Comparison of ENCODE assay signal across 1 cellular context in genomic region chr14:20683896-20684661, GRCh38.
TF ChIP-seq lines count a peak whose summit lies in the region.

Gene RNASE4, plus strand, starts transcription at chr14:20684560. Its CDS starts 14,812 bp downstream, at chr14:20699372.

TF ChIP-seq in HepG2, 621 proteins besides CTCF, POLR2A, EP300 and RAD21 (continued from another document and continues in another):
- TF ChIP-seq MLX (CRISPR knock-in tag; IDR thresholded peaks at IDR 0.05) (no peak; the same call in 1 of the 2 replicates), ISX (CRISPR knock-in tag; conservative IDR thresholded peaks at IDR 0.05) (peak; percentile 71), ZNF34 (CRISPR knock-in tag; IDR thresholded peaks at IDR 0.05; ENCODE audit: borderline replicate concordance) (no peak), ZNF644 (CRISPR knock-in tag; IDR thresholded peaks at IDR 0.05; ENCODE audit: low read depth) (peak; percentile 10; the same call in 1 of the 2 replicates), MXD1 (CRISPR knock-in tag; IDR thresholded peaks at IDR 0.05) (peak; percentile 86), ZIK1 (CRISPR knock-in tag; IDR thresholded peaks at IDR 0.05; ENCODE audit: borderline replicate concordance, low read depth) (no peak), FLYWCH1 (CRISPR knock-in tag; IDR thresholded peaks at IDR 0.05) (no peak; the same call in 1 of the 2 replicates), KLF12 (CRISPR knock-in tag; IDR thresholded peaks at IDR 0.05; ENCODE audit: borderline replicate concordance) (peak; percentile 87; the same call in 1 of the 2 replicates), RBM22 (optimal IDR thresholded peaks at IDR 0.05; ENCODE audit: low read length) (peak; percentile 99), ZFP1 (CRISPR knock-in tag; IDR thresholded peaks at IDR 0.05) (peak; percentile 31; the same call in 1 of the 2 replicates), GATA4 (IDR thresholded peaks at IDR 0.05; ENCODE audit: borderline replicate concordance, low read depth) (no peak), PCBP2 (optimal IDR thresholded peaks at IDR 0.05; ENCODE audit: low read depth, low read length, poor library complexity, severe bottlenecking) (no peak), NFYC (CRISPR knock-in tag; IDR thresholded peaks at IDR 0.05) (peak; percentile 1; the same call in 1 of the 2 replicates), ZNF382 (CRISPR knock-in tag; IDR thresholded peaks at IDR 0.05; ENCODE audit: borderline replicate concordance) (no peak), NPAS2 (CRISPR knock-in tag; IDR thresholded peaks at IDR 0.05; ENCODE audit: borderline replicate concordance) (no peak), ZBTB42 (CRISPR knock-in tag; IDR thresholded peaks at IDR 0.05) (peak; percentile 71; the same call in 1 of the 2 replicates), DZIP1 (CRISPR knock-in tag; IDR thresholded peaks at IDR 0.05) (no peak), PAWR (CRISPR knock-in tag; IDR thresholded peaks at IDR 0.05; ENCODE audit: borderline replicate concordance) (no peak), RCOR2 (CRISPR knock-in tag; IDR thresholded peaks at IDR 0.05) (peak; percentile 89), ZBTB40 (IDR thresholded peaks at IDR 0.05) (peak; percentile 45; the same call in 1 of the 2 replicates), ZBTB40 (CRISPR knock-in tag; IDR thresholded peaks at IDR 0.05) (peak; percentile 73), TBP (CRISPR knock-in tag; IDR thresholded peaks at IDR 0.05) (no peak), SATB2 (CRISPR knock-in tag; IDR thresholded peaks at IDR 0.05) (peak; percentile 78), MEIS1 (CRISPR knock-in tag; IDR thresholded peaks at IDR 0.05; ENCODE audit: borderline replicate concordance) (no peak), ZNF703 (CRISPR knock-in tag; IDR thresholded peaks at IDR 0.05; ENCODE audit: borderline replicate concordance) (no peak), DNMT1 (CRISPR knock-in tag; IDR thresholded peaks at IDR 0.05) (peak; percentile 35; the same call in 1 of the 2 replicates), HMGXB4 (CRISPR knock-in tag; IDR thresholded peaks at IDR 0.05; ENCODE audit: borderline replicate concordance in 1 of 2, low read depth in 1 of 2) (peak; percentile 70 to 97), PLRG1 (conservative IDR thresholded peaks at IDR 0.05) (no peak), ZNF12 (CRISPR knock-in tag; IDR thresholded peaks at IDR 0.05) (no peak; the same call in 1 of the 2 replicates), KDM2A (CRISPR knock-in tag; IDR thresholded peaks at IDR 0.05; ENCODE audit: borderline replicate concordance, low read depth) (peak; percentile 71; the same call in 1 of the 2 replicates), SRSF1 (optimal IDR thresholded peaks at IDR 0.05; ENCODE audit: low read depth, low read length) (no peak), CBFB (CRISPR knock-in tag; IDR thresholded peaks at IDR 0.05) (no peak; the same call in 1 of the 2 replicates), HES4 (CRISPR knock-in tag; IDR thresholded peaks at IDR 0.05; ENCODE audit: borderline replicate concordance) (no peak), SP140L (CRISPR knock-in tag; IDR thresholded peaks at IDR 0.05; ENCODE audit: borderline replicate concordance) (peak; percentile 57; the same call in 1 of the 2 replicates), ISL2 (CRISPR knock-in tag; IDR thresholded peaks at IDR 0.05) (peak; percentile 58), ZNF619 (CRISPR knock-in tag; IDR thresholded peaks at IDR 0.05) (no peak; the same call in none of the 2 replicates), NKX3-1 (CRISPR knock-in tag; IDR thresholded peaks at IDR 0.05) (0 out of 2 replicates have a peak, but pooled peaks have one; percentile 33), ZNF101 (CRISPR knock-in tag; IDR thresholded peaks at IDR 0.05; ENCODE audit: borderline replicate concordance, low read depth) (no peak), ARID2 (CRISPR knock-in tag; IDR thresholded peaks at IDR 0.05; ENCODE audit: borderline replicate concordance) (peak; percentile 75; the same call in 1 of the 2 replicates), ZNF501 (CRISPR knock-in tag; IDR thresholded peaks at IDR 0.05) (peak; percentile 77), MED13 (CRISPR knock-in tag; IDR thresholded peaks at IDR 0.05) (no peak; the same call in 1 of the 2 replicates), HNRNPK (IDR thresholded peaks at IDR 0.05; ENCODE audit: low read depth, low read length, poor library complexity, severe bottlenecking) (peak; percentile 25), AFF4 (CRISPR knock-in tag; IDR thresholded peaks at IDR 0.05) (0 out of 2 replicates have a peak, but pooled peaks have one; percentile 66), RXRB (CRISPR knock-in tag; IDR thresholded peaks at IDR 0.05; ENCODE audit: borderline replicate concordance) (peak; percentile 64), ZSCAN5A (CRISPR knock-in tag; IDR thresholded peaks at IDR 0.05; ENCODE audit: borderline replicate concordance) (peak; percentile 82; the same call in 1 of the 2 replicates)
